24 cellular contexts compared by ENCODE assay signal in the genomic region with DNA sequence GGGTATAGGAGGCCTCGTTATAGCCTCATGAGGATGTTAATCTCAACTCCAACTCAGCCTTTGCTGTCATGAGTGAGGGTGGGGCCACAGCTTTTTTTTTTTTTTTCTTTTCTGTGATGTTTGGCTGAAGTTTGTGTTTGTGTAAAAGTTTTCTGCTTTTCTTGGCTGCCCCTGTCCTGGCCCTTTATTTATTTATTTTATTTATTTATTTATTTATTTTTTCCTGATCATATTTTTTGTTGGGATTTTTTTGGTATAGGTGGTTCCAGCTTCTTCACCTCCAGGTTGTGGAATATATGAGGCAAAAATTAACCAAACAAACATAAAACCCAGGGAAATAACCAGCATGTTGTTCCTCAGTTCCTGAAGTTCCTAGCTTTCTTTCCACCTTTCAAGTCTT. TPM values are rescaled to one million over a fixed set of nuclear protein-coding genes. Genes with fewer than 3 reads are reported as not detected.
"Had no signal": no experiment of that assay in that cellular context is flagged by ENCODE, and none has a peak within 500 bp of the region (broad histone marks: within the 10 kb centered on the region; RNA-seq: fewer than 3 reads in every experiment).

No MANE protein-coding gene starts in this region.

- H3K4me3 Mint-ChIP-seq: activated CD4-positive, alpha-beta T cell treated with anti-CD3 and anti-CD28 coated beads, Interleukin-2, amount 10 ng/mL, durations not matched to agents 7 days and 5 days; activated CD8-positive, alpha-beta T cell treated with anti-CD3 and anti-CD28 coated beads, Interleukin-2, amount 10 ng/mL, durations not matched to agents 7 days and 5 days; brain had no signal

- H3K4me1 Mint-ChIP-seq: brain had no signal

- ATAC-seq: activated CD8-positive, alpha-beta T cell treated with anti-CD3 and anti-CD28 coated beads, Interleukin-2, amount 10 ng/mL, durations not matched to agents 7 days and 5 days; Panc1 had no signal

- H3K27ac Mint-ChIP-seq: activated CD8-positive, alpha-beta T cell treated with anti-CD3 and anti-CD28 coated beads, Interleukin-2, amount 10 ng/mL, durations not matched to agents 7 days and 5 days; brain had no signal

- H3K9me3 Mint-ChIP-seq: activated CD4-positive, alpha-beta T cell treated with anti-CD3 and anti-CD28 coated beads, Interleukin-2, amount 10 ng/mL, durations not matched to agents 7 days and 5 days had no signal

- H3K36me3 Mint-ChIP-seq: brain had no signal

- DNase-seq: activated CD4-positive, alpha-beta T cell treated with anti-CD3 and anti-CD28 coated beads, Interleukin-2, amount 10 ng/mL, durations not matched to agents 7 days and 5 days; activated CD4-positive, CD25-positive, alpha-beta regulatory T cell; activated gamma-delta T cell; activated naive CD4-positive, alpha-beta T cell treated with anti-CD3 and anti-CD28 coated beads, Interleukin-2, amount 50 U/mL, for 16 hours; activated T-cell treated with anti-CD3 and anti-CD28 coated beads, Interleukin-2, amount 50 U/mL, for 1 hour; amygdala; MM.1S; NCI-H1105; NCI-H1436; NCI-H187; NCI-H2081; NCI-H510A treated with DMSO at 0.1 percent for 48 hours; NCI-H69; NK-92 treated with Interleukin-12 subunit alpha and Interleukin-12 subunit beta, amount 100 ng/mL, for 24 hours; OCI-M1; SHP77; T1000 had no signal

- H3K27me3 Mint-ChIP-seq: activated CD4-positive, alpha-beta T cell treated with anti-CD3 and anti-CD28 coated beads, Interleukin-2, amount 10 ng/mL, durations not matched to agents 7 days and 5 days had no signal

- H3K27ac ChIP-seq: KMS-11, VCaP had no signal

RNA-seq across cellular contexts. Expression of a gene that starts 8.6 kb away (rescaled TPM):
- total RNA-seq: activated CD4-positive, alpha-beta T cell treated with anti-CD3 and anti-CD28 coated beads, Interleukin-2, amount 10 ng/mL, durations not matched to agents 7 days and 5 days; activated CD8-positive, alpha-beta T cell treated with anti-CD3 and anti-CD28 coated beads, Interleukin-2, amount 10 ng/mL, durations not matched to agents 7 days and 5 days; astrocyte; SK-MEL-5 had no signal

RNA-seq across cellular contexts. Expression of a gene that starts 48.6 kb away (rescaled TPM):
- total RNA-seq: SK-MEL-5 had no signal
